8 cellular contexts compared by ENCODE assay signal in the genomic region with DNA sequence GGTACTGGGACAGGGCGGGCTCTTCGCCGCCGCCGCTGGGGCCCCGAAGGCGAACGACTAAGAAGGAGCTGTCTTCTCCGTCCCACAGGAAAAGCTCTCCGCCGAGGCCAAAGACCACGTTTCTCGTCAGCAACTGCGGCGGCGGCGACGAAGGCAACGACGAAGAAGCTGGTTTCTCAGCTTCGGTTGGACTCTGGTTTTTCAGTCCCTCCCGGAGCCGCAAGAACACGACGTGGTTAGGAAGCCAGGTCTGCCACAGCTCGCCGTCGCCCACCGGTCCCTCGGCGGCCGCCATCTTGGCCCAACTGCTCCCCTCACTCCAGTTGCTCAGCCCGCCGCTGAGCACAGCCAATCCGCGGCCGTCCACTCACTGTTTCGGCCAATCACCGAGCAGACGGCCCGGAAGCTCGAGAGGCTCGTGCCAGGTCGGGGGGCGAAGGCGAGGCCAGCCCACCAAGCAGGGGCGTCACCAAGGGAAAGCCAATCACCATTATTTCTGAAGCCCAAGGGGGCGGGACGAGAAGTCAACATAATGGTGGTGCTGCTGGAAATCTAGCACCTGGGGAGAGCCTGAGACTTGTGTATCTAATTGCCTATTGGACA. TPM values are rescaled to one million over a fixed set of nuclear protein-coding genes. Genes with fewer than 3 reads are reported as not detected.
A peak's percentile ranks its signal among the peaks of the same experiment; 100 is the strongest.
DNase-seq lines count a peak whose midpoint lies in the region; ATAC-seq, FAIRE-seq and TF ChIP-seq lines count a peak whose summit lies in the region.

A gene (minus strand): TSS at position 307 of the 603 bp plus-strand sequence. CDS start 12 bp downstream, at position 295.

- no peak for TF ChIP-seq CTCF in esophagus muscularis mucosa (IDR thresholded peaks at IDR 0.05)

- peaks cover 9 to 23% of the 10 kb centered on the region in 2 donors for H3K36me3 Mint-ChIP-seq in activated T-cell treated with anti-CD3 and anti-CD28 coated beads, Interleukin-2, amount 50 U/mL, for 72 hours (ENCODE audit: insufficient read depth in 2 of 2)

- H3K9me3 ChIP-seq in KOPT-K1 (ENCODE audit: insufficient read depth, low read length, poor library complexity, severe bottlenecking): no peaks in the 10 kb centered on the region
- H3K9me3 ChIP-seq in esophagus muscularis mucosa: no peaks in the 10 kb centered on the region

- WGBS in esophagus muscularis mucosa: 0% methylated on average over 15 of the region's 49 CpGs

- peak within 1 kb of the TSS; percentile 96 to 97 for H3K4me3 Mint-ChIP-seq in activated T-cell treated with anti-CD3 and anti-CD28 coated beads, Interleukin-2, amount 50 U/mL, for 72 hours

- H3K4me3 ChIP-seq in esophagus muscularis mucosa: peak within 1 kb of the TSS; percentile 71 to 79 (median 78)

- H3K27me3 ChIP-seq in esophagus muscularis mucosa: no peaks in the 10 kb centered on the region

- peak; percentile 97 for DNase-seq in DMS79 (lab: John Stamatoyannopoulos, UW)
- peak; percentile 87 for DNase-seq in RCC 7860 (ENCODE audit: low spot score)
- DNase-seq in activated T-cell treated with anti-CD3 and anti-CD28 coated beads, Interleukin-2, amount 50 U/mL, for 72 hours: peak; percentile 96 to 98
- peak; percentile 99 for DNase-seq in esophagus muscularis mucosa (ENCODE audit: extremely low spot score)
- DNase-seq in myocyte (ENCODE audit: low read depth): peak; percentile 99
- DNase-seq in stimulated activated CD8-positive, alpha-beta memory T cell treated with anti-CD3 and anti-CD28 coated beads, Interleukin-7, amount 100 ng/mL, for 48 hours (ENCODE audit: extremely low read depth in 1 of 2, low read depth in 1 of 2): peak; percentile 94 to 97

- intact Hi-C loops in esophagus muscularis mucosa (cut with DNase I): no loop called here

- peak within 1 kb of the TSS; percentile 96 for H3K27ac Mint-ChIP-seq in activated T-cell treated with anti-CD3 and anti-CD28 coated beads, Interleukin-2, amount 50 U/mL, for 72 hours

- no peaks in the 10 kb centered on the region for H3K9me3 Mint-ChIP-seq in activated T-cell treated with anti-CD3 and anti-CD28 coated beads, Interleukin-2, amount 50 U/mL, for 72 hours

- TF ChIP-seq POLR2A in esophagus muscularis mucosa (IDR thresholded peaks at IDR 0.05; ENCODE audit: low read depth): peak; percentile 68

- no peak for TF ChIP-seq EP300 in esophagus muscularis mucosa (IDR thresholded peaks at IDR 0.05)

- peak within 1 kb of the TSS; percentile 91 for H3K27ac ChIP-seq in KOPT-K1 (ENCODE audit: low read depth, low read length, poor library complexity, severe bottlenecking)
- peak within 1 kb of the TSS; percentile 81 to 91 (median 86) for H3K27ac ChIP-seq in esophagus muscularis mucosa (replicated peaks in 1 of 4)

- H3K4me1 ChIP-seq in esophagus muscularis mucosa: peaks cover 23 to 52% (median 40%) of the 10 kb centered on the region in 4 donors

- peak; percentile 79 for FAIRE-seq in RCC 7860 (lab: Jason Lieb, UNC)

- peak; percentile 78 for ATAC-seq in GM21786 (IDR thresholded peaks at IDR 0.05; ENCODE audit: unreplicated experiment)
- ATAC-seq in activated T-cell treated with anti-CD3 and anti-CD28 coated beads, Interleukin-2, amount 50 U/mL, for 72 hours (replicated peaks in 1 of 2): peak; percentile 93 to 94

- no peaks in the 10 kb centered on the region for H3K27me3 Mint-ChIP-seq in activated T-cell treated with anti-CD3 and anti-CD28 coated beads, Interleukin-2, amount 50 U/mL, for 72 hours (ENCODE audit: low read depth)

- H3K36me3 ChIP-seq in KOPT-K1 (ENCODE audit: insufficient read depth, low read length) (peaks cover 64% of the 10 kb centered on the region), esophagus muscularis mucosa (peaks cover 21 to 63% (median 53%) of the 10 kb centered on the region in 4 donors)

- H3K4me1 Mint-ChIP-seq in activated T-cell treated with anti-CD3 and anti-CD28 coated beads, Interleukin-2, amount 50 U/mL, for 72 hours (ENCODE audit: low read depth): peaks cover 59% of the 10 kb centered on the region

RNA-seq across cellular contexts. Expression of the gene that starts here (rescaled TPM):
- total RNA-seq in activated T-cell treated with anti-CD3 and anti-CD28 coated beads, Interleukin-2, amount 50 U/mL, for 72 hours: 100 to 1,000 TPM in 1 of 2 donors, 10 to 100 TPM in 1; 97.4 to 103 TPM
- total RNA-seq in esophagus muscularis mucosa: 10 to 100 TPM; 50.7 to 67.6 (median 61.2) TPM
- 65.2 and 93.5 TPM in 2 replicates for total RNA-seq in myocyte
- polyA plus RNA-seq in myocyte (2012): 48.7 TPM

Comparison
In these comparisons a context has a peak if more than half of its experiments do, and no peak if none do; other contexts are left out.
1. Peak in every context shown above with its lines: DNase-seq, ATAC-seq, H3K4me3 ChIP-seq and H3K27ac ChIP-seq.